4 cellular contexts compared by ENCODE assay signal in the genomic region with DNA sequence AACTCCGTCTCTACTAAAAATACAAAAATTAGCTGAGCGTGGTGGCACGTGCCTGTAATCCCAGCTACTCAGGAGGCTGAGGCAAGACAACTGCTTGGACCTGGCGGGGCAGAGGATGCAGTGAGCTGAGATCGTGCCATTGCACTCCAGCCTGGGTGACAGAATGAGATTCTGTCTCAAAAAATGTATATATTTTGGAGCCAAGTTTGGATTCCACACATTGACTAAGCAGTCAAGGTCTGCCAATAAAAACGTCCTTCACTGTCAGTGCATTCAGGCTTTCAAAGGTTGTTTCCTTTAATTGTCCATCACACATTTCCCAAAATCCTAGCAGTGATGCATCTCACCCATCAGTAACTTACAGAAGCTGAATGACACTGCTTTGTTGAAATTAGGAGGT.
A peak's percentile ranks its signal among the peaks of the same experiment; 100 is the strongest.
DNase-seq lines count a peak whose midpoint lies in the region; ATAC-seq and TF ChIP-seq lines count a peak whose summit lies in the region.
"Not testable (repeated sequence)": the region's sequence is repeated elsewhere in the genome, so short reads cannot be mapped to it uniquely, and the experiment has no call there.

No MANE protein-coding gene starts in this region.

- not testable (repeated sequence) for H3K9me3 ChIP-seq in IMR-90 (ENCODE audit: control insufficient read depth, insufficient read depth, low read length); left ventricle myocardium inferior (replicated peaks)

- POLR2A ChIA-PET in IMR-90 (lab: Charles Lee; ENCODE audit: unreplicated experiment) = not testable (repeated sequence)

- H3K27ac ChIP-seq in IMR-90 (ENCODE audit: insufficient read depth, low read length) = not testable (repeated sequence)
- peak overlapping the region; percentile 59 for H3K27ac ChIP-seq in left ventricle myocardium inferior (replicated peaks)

- not testable (repeated sequence) for H3K4me3 Mint-ChIP-seq in chondrocyte (ENCODE audit: unreplicated experiment); osteocyte (ENCODE audit: unreplicated experiment)

- H2BK5ac ChIP-seq in IMR-90 (ENCODE audit: low read depth, low read length, poor library complexity, severe bottlenecking) = not testable (repeated sequence)

- H2BK20ac ChIP-seq in IMR-90 (ENCODE audit: low read depth, low read length) = peak overlapping the region; percentile 67

- H3K9ac ChIP-seq in IMR-90 (ENCODE audit: low read depth, low read length) = not testable (repeated sequence)

- H3K4me1 Mint-ChIP-seq in chondrocyte (ENCODE audit: low read depth) = peaks cover 22% of the 10 kb centered on the region
- peaks cover 22% of the 10 kb centered on the region for H3K4me1 Mint-ChIP-seq in osteocyte (ENCODE audit: unreplicated experiment)

- H2BK15ac ChIP-seq in IMR-90 (ENCODE audit: low read depth, low read length) = not testable (repeated sequence)

- peak; percentile 61 for ATAC-seq in IMR-90 (ENCODE audit: low read depth)

- not testable (repeated sequence) for H2AK9ac ChIP-seq in IMR-90 (replicated peaks; ENCODE audit: low read depth, low read length, poor library complexity)

- H3K9me1 ChIP-seq in IMR-90 (ENCODE audit: insufficient read depth, low read length) = not testable (repeated sequence)

- H3K27me3 ChIP-seq in IMR-90 (ENCODE audit: control insufficient read depth, insufficient read depth, low read length); left ventricle myocardium inferior (ENCODE audit: low read depth): not testable (repeated sequence)

- not testable (repeated sequence) for H3K4me2 ChIP-seq in IMR-90 (ENCODE audit: low read depth, low read length)

- not testable (repeated sequence) for H3K14ac ChIP-seq in IMR-90 (replicated peaks; ENCODE audit: low read depth, low read length)

- intact Hi-C loops in IMR-90 (cut with micrococcal nuclease) = loop anchor here (1.0 kb wide), 1 partner anchor 8 kb away; no protein-coding TSS in a partner anchor
- intact Hi-C loops in left ventricle myocardium inferior (cut with micrococcal nuclease) = not testable (repeated sequence)

- not testable (repeated sequence) for H3K36me3 Mint-ChIP-seq in chondrocyte (ENCODE audit: low read depth); osteocyte (ENCODE audit: unreplicated experiment)

- not testable (repeated sequence) for H3K9me3 Mint-ChIP-seq in chondrocyte (ENCODE audit: low read depth); osteocyte (ENCODE audit: unreplicated experiment)

- dilution Hi-C loops in IMR-90 (cut with HindIII; ENCODE audit: low sequenced_read_pairs, unreplicated experiment) = not testable (repeated sequence)

- H4K91ac ChIP-seq in IMR-90 (ENCODE audit: insufficient read depth, low read depth, low read length) = not testable (repeated sequence)

- CTCF ChIA-PET in IMR-90 (lab: Yijun Ruan, JAX) = not testable (repeated sequence)

- not testable (repeated sequence) for TF ChIP-seq CTCF in IMR-90 (conservative IDR thresholded peaks at IDR 0.05; ENCODE audit: low read depth, low read length); chondrocyte (IDR thresholded peaks at IDR 0.05); left ventricle myocardium inferior (IDR thresholded peaks at IDR 0.05; ENCODE audit: borderline replicate concordance); osteocyte (IDR thresholded peaks at IDR 0.05)

- not testable (repeated sequence) for H4K20me1 ChIP-seq in IMR-90 (ENCODE audit: insufficient read depth, low read length)

- not testable (repeated sequence) for H3K56ac ChIP-seq in IMR-90 (ENCODE audit: extremely low read depth, insufficient read depth, low read length)

- H2AFZ ChIP-seq in IMR-90 (replicated peaks; ENCODE audit: low read length, poor library complexity) = not testable (repeated sequence)

- H3K79me1 ChIP-seq in IMR-90 (ENCODE audit: low read depth in 1 of 2, low read length in 2 of 2) = not testable (repeated sequence)

- not testable (repeated sequence) for TF ChIP-seq POLR2A in IMR-90 (IDR thresholded peaks at IDR 0.05; ENCODE audit: low read depth, low read length)

- H4K5ac ChIP-seq in IMR-90 (ENCODE audit: low read depth, low read length) = not testable (repeated sequence)

- not testable (repeated sequence) for H3K18ac ChIP-seq in IMR-90 (ENCODE audit: low read depth, low read length)

- not testable (repeated sequence) for BruUV-seq in IMR-90 (replicated peaks; lab: Mats Ljungman, UMichigan)

- not testable (repeated sequence) for DNase-seq in IMR-90; chondrocyte (ENCODE audit: low spot score); left ventricle myocardium inferior; osteocyte (ENCODE audit: extremely low spot score, unreplicated experiment)

- H3K4me1 ChIP-seq in IMR-90 (ENCODE audit: control insufficient read depth, insufficient read depth, low read length) = not testable (repeated sequence)
- H3K4me1 ChIP-seq in left ventricle myocardium inferior = peaks cover 48% of the 10 kb centered on the region

- H2BK120ac ChIP-seq in IMR-90 (ENCODE audit: low read depth, low read length) = peak overlapping the region; percentile 2; the same call in 1 of the 2 replicates

- H3K36me3 ChIP-seq in IMR-90 (ENCODE audit: control insufficient read depth, insufficient read depth, low read length); left ventricle myocardium inferior: not testable (repeated sequence)

- not testable (repeated sequence) for H3K4me3 ChIP-seq in IMR-90 (ENCODE audit: insufficient read depth, low read depth, low read length); left ventricle myocardium inferior

- H3K27ac Mint-ChIP-seq in chondrocyte (ENCODE audit: unreplicated experiment) (peak overlapping the region; percentile 41), osteocyte (ENCODE audit: unreplicated experiment) (peak overlapping the region; percentile 25)

- H3K4ac ChIP-seq in IMR-90 (ENCODE audit: low read depth, low read length) = not testable (repeated sequence)

- not testable (repeated sequence) for H2AK5ac ChIP-seq in IMR-90 (ENCODE audit: low read depth, low read length)

- not testable (repeated sequence) for H3K23ac ChIP-seq in IMR-90 (ENCODE audit: low read depth, low read length)

- in situ Hi-C loops in IMR-90 (cut with MboI; ENCODE audit: low sequenced_read_pairs) = not testable (repeated sequence)

- not testable (repeated sequence) for H3K27me3 Mint-ChIP-seq in chondrocyte (ENCODE audit: low read depth); osteocyte (ENCODE audit: unreplicated experiment)

- TF ChIP-seq RAD21 in IMR-90 (IDR thresholded peaks at IDR 0.05; ENCODE audit: low read length) = not testable (repeated sequence)

- H4K8ac ChIP-seq in IMR-90 (ENCODE audit: low read depth in 2 of 2, low read length in 2 of 2) = not testable (repeated sequence)

- 24% methylated on average over 3 of the region's 6 CpGs; no CpG with 5 or more reads in 1 of the 2 experiments for WGBS in IMR-90 (ENCODE audit: extremely low coverage in 2 of 2, insufficient read length in 1 of 2), 2 experiments
